In genomic region chr10:43131256-43131655, GRCh38 we compare ENCODE assay signal across 21 cellular contexts. TPM values are rescaled to one million over a fixed set of nuclear protein-coding genes. Genes with fewer than 3 reads are reported as not detected.
DNase-seq lines count a peak whose midpoint lies in the region; ATAC-seq, FAIRE-seq and TF ChIP-seq lines count a peak whose summit lies in the region.
"Had no signal": no experiment of that assay in that cellular context is flagged by ENCODE, and none has a peak within 500 bp of the region (broad histone marks: within the 10 kb centered on the region; RNA-seq: fewer than 3 reads in every experiment).

No MANE protein-coding gene starts in this region.

- H3K9me3 ChIP-seq in A549 = no peaks in the 10 kb centered on the region
- no peaks in the 10 kb centered on the region for H3K9me3 ChIP-seq in BLaER1 treated with 17β-estradiol and CSF1 and Interleukin-3, amounts not matched to agents 10 nM and 100 nM (replicated peaks in 1 of 11)
- no peaks in the 10 kb centered on the region for H3K9me3 ChIP-seq in mucosa of descending colon
- no peaks in the 10 kb centered on the region for H3K9me3 ChIP-seq in CD4-positive, alpha-beta memory T cell (ENCODE audit: control insufficient read depth in 1 of 2, low read length in 2 of 2)
- H3K9me3 ChIP-seq: HAP-1 had no signal

- TF ChIP-seq EP300 in A549 (IDR thresholded peaks at IDR 0.05) = no peak

- intact Hi-C loops in dendritic cell treated with granulocyte-macrophage colony-stimulating factor and Interleukin-4, amounts not matched to agents 40 ng/mL and 50 ng/mL, for 4 days (cut with micrococcal nuclease) = no loop called here
- intact Hi-C loops in mucosa of descending colon (cut with DNase I, micrococcal nuclease) = no loop called here
- intact Hi-C loops in CD4-positive, alpha-beta memory T cell (cut with micrococcal nuclease) = loop anchor here (10.0 kb wide), 1 partner anchor 346 kb away; the partner anchor contains the start of gene BMS1

- no peak for TF ChIP-seq RAD21 in A549 (conservative IDR thresholded peaks at IDR 0.05 in 1 of 2, IDR thresholded peaks at IDR 0.05 in 1 of 2)

- H3K27ac ChIP-seq in A549 = no peak overlapping the region
- peak overlapping the region in 4 of 11 experiments; percentile 3 to 90 (median 88); a peak in 6 of 22 replicates for H3K27ac ChIP-seq in BLaER1 treated with 17β-estradiol and CSF1 and Interleukin-3, amounts not matched to agents 10 nM and 100 nM
- no peak overlapping the region for H3K27ac ChIP-seq in CD4-positive, alpha-beta memory T cell (ENCODE audit: low read depth, low read length)

- no peak for TF ChIP-seq POLR2A in A549 (IDR thresholded peaks at IDR 0.05; ENCODE audit: low read length)

- WGBS in A549 (ENCODE audit: missing lambda C conversion rate) = 81% methylated on average over 11 of the region's 11 CpGs

- H3K27me3 ChIP-seq in BLaER1 treated with 17β-estradiol and CSF1 and Interleukin-3, amounts not matched to agents 10 nM and 100 nM = no peaks in the 10 kb centered on the region
- no peaks in the 10 kb centered on the region for H3K27me3 ChIP-seq in CD4-positive, alpha-beta memory T cell (ENCODE audit: insufficient read depth, low read length)

- TF ChIP-seq CTCF in A549 (IDR thresholded peaks at IDR 0.05) (no peak), mucosa of descending colon (IDR thresholded peaks at IDR 0.05) (no peak)

- peaks cover 84% of the 10 kb centered on the region for H3K4me1 Mint-ChIP-seq in dendritic cell treated with granulocyte-macrophage colony-stimulating factor and Interleukin-4, amounts not matched to agents 40 ng/mL and 50 ng/mL, for 4 days (ENCODE audit: low read depth)
- peaks cover 6 to 20% (median 9%) of the 10 kb centered on the region in 4 donors for H3K4me1 Mint-ChIP-seq in CD4-positive, alpha-beta memory T cell

- H3K4me1 ChIP-seq in A549 (0 out of 3 replicates have a peak, but pooled peaks cover 3% of the 10 kb centered on the region), mucosa of descending colon (ENCODE audit: low read depth) (no peaks in the 10 kb centered on the region)
- peaks cover 52 to 99% (median 88%) of the 10 kb centered on the region in 10 experiments for H3K4me1 ChIP-seq in BLaER1 treated with 17β-estradiol and CSF1 and Interleukin-3, amounts not matched to agents 10 nM and 100 nM
- no peaks in the 10 kb centered on the region for H3K4me1 ChIP-seq in CD4-positive, alpha-beta memory T cell (ENCODE audit: insufficient read depth, low read length)
- H3K4me1 ChIP-seq: HAP-1 had no signal

- peaks cover 3% of the 10 kb centered on the region for H3K36me3 Mint-ChIP-seq in dendritic cell treated with granulocyte-macrophage colony-stimulating factor and Interleukin-4, amounts not matched to agents 40 ng/mL and 50 ng/mL, for 4 days (ENCODE audit: low read depth)
- H3K36me3 Mint-ChIP-seq in CD4-positive, alpha-beta memory T cell = no peaks in the 10 kb centered on the region

- POLR2A ChIA-PET in A549 (lab: Yijun Ruan, JAX) = no interaction called here
- POLR2A ChIA-PET in CD4-positive, alpha-beta memory T cell (lab: Charles Lee; ENCODE audit: partially characterized antibody) = no interaction called here

- ATAC-seq in A549 = no peak
- peak; percentile 17 for ATAC-seq in mucosa of descending colon
- no peak for ATAC-seq in HG03571 (IDR thresholded peaks at IDR 0.05; ENCODE audit: unreplicated experiment)
- ATAC-seq in GM18502 (IDR thresholded peaks at IDR 0.05; ENCODE audit: poor library complexity, unreplicated experiment) = no peak

- no peak for DNase-seq in A549 (ENCODE audit: low read depth in 1 of 2, low spot score in 1 of 2)
- DNase-seq in mucosa of descending colon = peak in 1 of 3 donors; percentile 5
- no peak for DNase-seq in CD4-positive, alpha-beta memory T cell
- DNase-seq: Calu3; CD4-positive, alpha-beta T cell; DMS53; Kasumi-1; MM.1S; NCI-H1092 treated with DMSO at 0.1 percent for 48 hours; NCI-H2107; NCI-H526 treated with DMSO at 0.1 percent for 48 hours; OCI-M1; RPMI8226; SIG-M5 had no signal

- peak overlapping the region; percentile 78 for H3K27ac Mint-ChIP-seq in dendritic cell treated with granulocyte-macrophage colony-stimulating factor and Interleukin-4, amounts not matched to agents 40 ng/mL and 50 ng/mL, for 4 days
- no peak overlapping the region for H3K27ac Mint-ChIP-seq in CD4-positive, alpha-beta memory T cell
- H3K27ac Mint-ChIP-seq: B cell; CD4-positive, alpha-beta T cell; IgD-negative memory B cell had no signal

- no peaks in the 10 kb centered on the region for H3K36me3 ChIP-seq in BLaER1 treated with 17β-estradiol and CSF1 and Interleukin-3, amounts not matched to agents 10 nM and 100 nM
- no peaks in the 10 kb centered on the region for H3K36me3 ChIP-seq in mucosa of descending colon (ENCODE audit: low read depth)
- H3K36me3 ChIP-seq in CD4-positive, alpha-beta memory T cell (ENCODE audit: insufficient read depth, low read length) = no peaks in the 10 kb centered on the region
- H3K36me3 ChIP-seq: HAP-1 had no signal

- H3K9ac ChIP-seq in BLaER1 treated with 17β-estradiol and CSF1 and Interleukin-3, amounts not matched to agents 10 nM and 100 nM = 0 out of 22 replicates have a peak overlapping the region, but pooled peaks of 1 of the 11 experiments have one; percentile 7

- CTCF ChIA-PET in A549 (lab: Yijun Ruan, JAX) = interaction anchor here (1.4 to 1.8 kb wide), 2 partner anchors 26 to 74 kb away, joined by 4 to 7 read pairs; no protein-coding TSS in a partner anchor
- CTCF ChIA-PET in CD4-positive, alpha-beta memory T cell (lab: Charles Lee; ENCODE audit: partially characterized antibody) = no interaction called here

- FAIRE-seq in A549 (lab: Jason Lieb, UNC) = no peak

- H3K4me3 ChIP-seq in A549 (no peak overlapping the region), mucosa of descending colon (no peak overlapping the region)
- no peak overlapping the region for H3K4me3 ChIP-seq in BLaER1 treated with 17β-estradiol and CSF1 and Interleukin-3, amounts not matched to agents 10 nM and 100 nM
- no peak overlapping the region for H3K4me3 ChIP-seq in CD4-positive, alpha-beta memory T cell (ENCODE audit: low read length in 2 of 2)
- H3K4me3 ChIP-seq: HAP-1 had no signal

- no peak overlapping the region for H3K4me2 ChIP-seq in A549
- H3K4me2 ChIP-seq in BLaER1 treated with 17β-estradiol and CSF1 and Interleukin-3, amounts not matched to agents 10 nM and 100 nM = peak overlapping the region in 8 of 11 experiments; percentile 53 to 99 (median 96); a peak in 15 of 22 replicates

- H3K9me3 Mint-ChIP-seq in dendritic cell treated with granulocyte-macrophage colony-stimulating factor and Interleukin-4, amounts not matched to agents 40 ng/mL and 50 ng/mL, for 4 days = no peaks in the 10 kb centered on the region
- H3K9me3 Mint-ChIP-seq in CD4-positive, alpha-beta memory T cell = no peaks in the 10 kb centered on the region
- H3K9me3 Mint-ChIP-seq: CD4-positive, alpha-beta T cell; IgD-negative memory B cell had no signal

- no peaks in the 10 kb centered on the region for H3K27me3 Mint-ChIP-seq in dendritic cell treated with granulocyte-macrophage colony-stimulating factor and Interleukin-4, amounts not matched to agents 40 ng/mL and 50 ng/mL, for 4 days
- no peaks in the 10 kb centered on the region for H3K27me3 Mint-ChIP-seq in CD4-positive, alpha-beta memory T cell
- H3K27me3 Mint-ChIP-seq: B cell; CD4-positive, alpha-beta T cell had no signal

- no peaks in the 10 kb centered on the region for H4K20me1 ChIP-seq in BLaER1 treated with 17β-estradiol and CSF1 and Interleukin-3, amounts not matched to agents 10 nM and 100 nM

- no peak overlapping the region for H3K4me3 Mint-ChIP-seq in dendritic cell treated with granulocyte-macrophage colony-stimulating factor and Interleukin-4, amounts not matched to agents 40 ng/mL and 50 ng/mL, for 4 days
- no peak overlapping the region for H3K4me3 Mint-ChIP-seq in CD4-positive, alpha-beta memory T cell
- H3K4me3 Mint-ChIP-seq: B cell; CD4-positive, alpha-beta T cell had no signal

TF ChIP-seq in A549, 52 proteins besides CTCF, POLR2A, EP300 and RAD21 (continues in another document):
- TF ChIP-seq CEBPB (IDR thresholded peaks at IDR 0.05) (no peak), RARB (CRISPR knock-in tag; IDR thresholded peaks at IDR 0.05) (no peak), HES2 (IDR thresholded peaks at IDR 0.05) (no peak)
- TF ChIP-seq, protein P1, sequence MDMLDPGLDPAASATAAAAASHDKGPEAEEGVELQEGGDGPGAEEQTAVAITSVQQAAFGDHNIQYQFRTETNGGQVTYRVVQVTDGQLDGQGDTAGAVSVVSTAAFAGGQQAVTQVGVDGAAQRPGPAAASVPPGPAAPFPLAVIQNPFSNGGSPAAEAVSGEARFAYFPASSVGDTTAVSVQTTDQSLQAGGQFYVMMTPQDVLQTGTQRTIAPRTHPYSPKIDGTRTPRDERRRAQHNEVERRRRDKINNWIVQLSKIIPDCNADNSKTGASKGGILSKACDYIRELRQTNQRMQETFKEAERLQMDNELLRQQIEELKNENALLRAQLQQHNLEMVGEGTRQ (IDR thresholded peaks at IDR 0.05) = no peak

RNA-seq across cellular contexts. Expression of gene CSGALNACT2, which starts 7.0 kb away (rescaled TPM):
- polyA plus RNA-seq in A549 (2011; rRNA removed) = 24.1 and 29.9 TPM in 2 replicates
- 5.3 and 5.4 TPM in 2 replicates for polyA plus RNA-seq in A549 (2012; cell fraction: cytosol; rRNA removed)
- 3.0 and 6.5 TPM in 2 replicates for polyA plus RNA-seq in A549 (2012; cell fraction: nucleus; rRNA removed)
- 10.0 to 11.2 TPM (median 10.8 TPM) in 3 replicates for polyA plus RNA-seq in A549 (2017; fragmentation: RNase III; extraction: RNeasy Plus Mini Kit Qiagen cat#74134 plus additional on column Dnase treatment)
- 9.7 and 11.2 TPM in 2 replicates for polyA minus RNA-seq in A549 (2011; rRNA and poly(A)+ RNA removed)
- total RNA-seq in mucosa of descending colon = 10 to 100 TPM in 1 of 3 donors, 1 to 10 TPM in 2; 3.9 to 20.1 (median 7.4) TPM
- 10 to 100 TPM; 45.3 to 48.2 TPM for total RNA-seq in CD4-positive, alpha-beta memory T cell
- polyA plus RNA-seq in CD4-positive, alpha-beta memory T cell = 10 to 100 TPM; 21.1 to 23.5 TPM

RNA-seq across cellular contexts. Expression of gene RET, which starts 54.4 kb away (rescaled TPM):
- polyA plus RNA-seq in A549 (2011; rRNA removed) (0.08 and 0.20 TPM in 2 replicates), A549 (2017; fragmentation: RNase III; extraction: RNeasy Plus Mini Kit Qiagen cat#74134 plus additional on column Dnase treatment) (0.22 to 0.44 TPM (median 0.41 TPM) in 3 replicates)
- 0.14 and 0.16 TPM in 2 replicates for polyA plus RNA-seq in A549 (2012; cell fraction: cytosol; rRNA removed)
- polyA plus RNA-seq in A549 (2012; cell fraction: nucleus; rRNA removed) = 0.49 and 0.56 TPM in 2 replicates
- polyA minus RNA-seq in A549 (2011; rRNA and poly(A)+ RNA removed) = 0.04 and 0.19 TPM in 2 replicates
- total RNA-seq in mucosa of descending colon = 10 to 100 TPM in 1 of 3 donors, 1 to 10 TPM in 1, under 1 TPM in 1; 0.84 to 13.5 (median 1.6) TPM
- total RNA-seq in CD4-positive, alpha-beta memory T cell = not detected
- not detected for polyA plus RNA-seq in CD4-positive, alpha-beta memory T cell
- total RNA-seq: Calu3; CD4-positive, alpha-beta T cell had no signal
